ENCODE assay signal across 30 cellular contexts in the genomic region with DNA sequence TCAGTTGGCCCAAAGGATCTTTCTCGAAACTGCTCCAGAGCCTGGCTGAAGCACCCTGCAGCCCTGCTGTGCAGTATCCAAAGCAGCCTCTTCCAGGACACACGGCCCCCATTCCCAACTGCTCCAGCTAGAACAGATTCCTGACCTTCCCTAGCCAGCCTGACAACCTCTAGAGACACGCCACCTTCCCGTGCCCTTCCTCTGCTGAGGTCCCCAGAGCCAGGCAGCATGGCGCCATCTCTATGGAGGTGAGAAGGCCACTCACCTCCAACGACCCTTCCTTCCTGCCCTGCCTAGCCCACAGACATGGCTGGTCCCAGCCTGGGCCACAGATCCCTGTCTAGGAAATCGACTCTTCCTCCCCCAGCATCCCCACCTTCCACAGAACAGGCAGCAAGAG. TPM values are rescaled to one million over a fixed set of nuclear protein-coding genes. Genes with fewer than 3 reads are reported as not detected.
"Had no signal": no experiment of that assay in that cellular context is flagged by ENCODE, and none has a peak within 500 bp of the region (broad histone marks: within the 10 kb centered on the region; RNA-seq: fewer than 3 reads in every experiment).

No MANE protein-coding gene starts in this region.

- H3K9me3 ChIP-seq: adrenal gland, SJSA1 had no signal

- H3K4me3 Mint-ChIP-seq: activated CD8-positive, alpha-beta T cell treated with anti-CD3 and anti-CD28 coated beads, Interleukin-2, amount 10 ng/mL, durations not matched to agents 7 days and 5 days; activated naive CD4-positive, alpha-beta T cell treated with anti-CD3 and anti-CD28 coated beads for 36 hours; activated naive CD8-positive, alpha-beta T cell treated with anti-CD3 and anti-CD28 coated beads for 36 hours; activated T-cell treated with anti-CD3 and anti-CD28 coated beads, Interleukin-2, amount 50 U/mL, for 24 hours; activated T-helper 1 cell treated with anti-CD3 and anti-CD28 coated beads, Interleukin-12 subunit alpha, Interleukin-12 subunit beta, Interleukin-2, Interleukin-4 antibody, amounts not matched to agents 30 ng/mL and 10 ng/mL and 1 ng/mL, durations not matched to agents 14 hours and 24 hours and 36 hours; IgD-negative memory B cell; T-helper 17 cell; WTC11 had no signal

- ATAC-seq: activated CD8-positive, alpha-beta T cell treated with anti-CD3 and anti-CD28 coated beads, Interleukin-2, amount 10 ng/mL, durations not matched to agents 7 days and 5 days; Panc1; T-helper 17 cell; WTC11 had no signal

- DNase-seq: activated CD4-positive, alpha-beta T cell treated with anti-CD3 and anti-CD28 coated beads for 48 hours; activated CD4-positive, alpha-beta T cell treated with anti-CD3 and anti-CD28 coated beads, Interleukin-2, amount 50 U/mL, for 4 hours; activated CD4-positive, CD25-positive, alpha-beta regulatory T cell treated with anti-CD3 and anti-CD28 coated beads, Interleukin-2, amount 50 U/mL, for 72 hours; activated CD8-positive, alpha-beta T cell treated with anti-CD3 and anti-CD28 coated beads, Interleukin-2, amount 10 ng/mL, durations not matched to agents 7 days and 5 days; activated gamma-delta T cell; activated naive CD4-positive, alpha-beta T cell treated with anti-CD3 and anti-CD28 coated beads for 36 hours; activated naive CD8-positive, alpha-beta T cell treated with anti-CD3 and anti-CD28 coated beads for 36 hours; activated T-cell treated with anti-CD3 and anti-CD28 coated beads, Interleukin-2, amount 50 U/mL, for 24 hours; adrenal gland; anterior cingulate cortex; caudate nucleus; KG1; NCI-H1048; NCI-H1417; NCI-H2029 treated with DMSO at 0.1 percent for 48 hours; NCI-H345; NCI-H510A; NCI-H69; NK-92 treated with Interleukin-12 subunit alpha and Interleukin-12 subunit beta, amount 100 ng/mL, for 24 hours; OCI-M1; SHP77; T-helper 17 cell; T-helper 9 cell had no signal

- H3K4me3 ChIP-seq: adrenal gland, SJSA1 had no signal

- H3K27me3 ChIP-seq: adrenal gland, SJSA1 had no signal

- H3K36me3 ChIP-seq: adrenal gland had no signal

- H3K36me3 Mint-ChIP-seq: IgD-negative memory B cell had no signal

- H3K27ac Mint-ChIP-seq: activated CD8-positive, alpha-beta T cell treated with anti-CD3 and anti-CD28 coated beads, Interleukin-2, amount 10 ng/mL, durations not matched to agents 7 days and 5 days; activated naive CD4-positive, alpha-beta T cell treated with anti-CD3 and anti-CD28 coated beads for 36 hours; activated naive CD8-positive, alpha-beta T cell treated with anti-CD3 and anti-CD28 coated beads for 36 hours; activated T-cell treated with anti-CD3 and anti-CD28 coated beads, Interleukin-2, amount 50 U/mL, for 24 hours; activated T-helper 1 cell treated with anti-CD3 and anti-CD28 coated beads, Interleukin-12 subunit alpha, Interleukin-12 subunit beta, Interleukin-2, Interleukin-4 antibody, amounts not matched to agents 30 ng/mL and 10 ng/mL and 1 ng/mL, durations not matched to agents 14 hours and 24 hours and 36 hours; T-helper 17 cell; WTC11 had no signal

- H3K9me3 Mint-ChIP-seq: activated naive CD4-positive, alpha-beta T cell treated with anti-CD3 and anti-CD28 coated beads for 36 hours; activated naive CD8-positive, alpha-beta T cell treated with anti-CD3 and anti-CD28 coated beads for 36 hours; activated T-cell treated with anti-CD3 and anti-CD28 coated beads, Interleukin-2, amount 50 U/mL, for 24 hours; activated T-helper 1 cell treated with anti-CD3 and anti-CD28 coated beads, Interleukin-12 subunit alpha, Interleukin-12 subunit beta, Interleukin-2, Interleukin-4 antibody, amounts not matched to agents 30 ng/mL and 10 ng/mL and 1 ng/mL, durations not matched to agents 14 hours and 24 hours and 36 hours; WTC11 had no signal

- H3K27ac ChIP-seq: adrenal gland, SJSA1 had no signal

RNA-seq across cellular contexts. Expression of a gene that starts 3.1 kb away (rescaled TPM):
- polyA plus RNA-seq: IgD-negative memory B cell had no signal

RNA-seq across cellular contexts. Expression of a gene that starts 27.0 kb away (rescaled TPM):
- total RNA-seq: activated CD8-positive, alpha-beta T cell treated with anti-CD3 and anti-CD28 coated beads, Interleukin-2, amount 10 ng/mL, durations not matched to agents 7 days and 5 days; activated T-helper 1 cell treated with anti-CD3 and anti-CD28 coated beads, Interleukin-12 subunit alpha, Interleukin-12 subunit beta, Interleukin-2, Interleukin-4 antibody, amounts not matched to agents 30 ng/mL and 10 ng/mL and 1 ng/mL, durations not matched to agents 14 hours and 24 hours and 36 hours; LHCN-M2; SJSA1 had no signal
- polyA plus RNA-seq: IgD-negative memory B cell had no signal

RNA-seq across cellular contexts. Expression of a gene that starts 38.5 kb away (rescaled TPM):
- total RNA-seq: activated CD8-positive, alpha-beta T cell treated with anti-CD3 and anti-CD28 coated beads, Interleukin-2, amount 10 ng/mL, durations not matched to agents 7 days and 5 days; activated naive CD4-positive, alpha-beta T cell treated with anti-CD3 and anti-CD28 coated beads for 36 hours; activated naive CD8-positive, alpha-beta T cell treated with anti-CD3 and anti-CD28 coated beads for 36 hours; activated T-helper 1 cell treated with anti-CD3 and anti-CD28 coated beads, Interleukin-12 subunit alpha, Interleukin-12 subunit beta, Interleukin-2, Interleukin-4 antibody, amounts not matched to agents 30 ng/mL and 10 ng/mL and 1 ng/mL, durations not matched to agents 14 hours and 24 hours and 36 hours; LHCN-M2; M059J; WTC11 had no signal
- polyA plus RNA-seq: IgD-negative memory B cell had no signal
